9 cellular contexts compared by ENCODE assay signal in genomic region chr3:8954938-8955763, GRCh38. TPM values are rescaled to one million over a fixed set of nuclear protein-coding genes. Genes with fewer than 3 reads are reported as not detected.
DNase-seq lines count a peak whose midpoint lies in the region; ATAC-seq and TF ChIP-seq lines count a peak whose summit lies in the region.
"Had no signal": no experiment of that assay in that cellular context is flagged by ENCODE, and none has a peak within 500 bp of the region (broad histone marks: within the 10 kb centered on the region; RNA-seq: fewer than 3 reads in every experiment).

No MANE protein-coding gene starts in this region.

- TF ChIP-seq CTCF in GM10266 (IDR thresholded peaks at IDR 0.05; ENCODE audit: control insufficient read depth, insufficient read depth, low read depth, missing control alignments) (no peak), breast epithelium (IDR thresholded peaks at IDR 0.05) (no peak)

- H3K4me3 ChIP-seq in breast epithelium = no peak overlapping the region

- H3K4me1 ChIP-seq in breast epithelium = no peaks in the 10 kb centered on the region

- H3K27ac ChIP-seq in breast epithelium = no peak overlapping the region

- intact Hi-C loops in left cardiac atrium (cut with DNase I) (no loop called here), breast epithelium (cut with DNase I; ENCODE audit: low total_unique reads) (loop anchor here (5.0 kb wide), 1 partner anchor 977 kb away; the partner anchor contains the start of gene CRELD1)

- ATAC-seq in GM21786 (IDR thresholded peaks at IDR 0.05; ENCODE audit: unreplicated experiment) (peak; percentile 98), left cardiac atrium (peak; percentile 58 to 67)

- H3K36me3 ChIP-seq in breast epithelium = no peaks in the 10 kb centered on the region

- H3K9me3 ChIP-seq in breast epithelium = no peaks in the 10 kb centered on the region

- no peak for TF ChIP-seq POLR2A in breast epithelium (IDR thresholded peaks at IDR 0.05)

- DNase-seq in GM10266 (ENCODE audit: extremely low spot score) = peak; percentile 51
- DNase-seq in Kasumi-1 (lab: John Stamatoyannopoulos, UW) = peak; percentile 19 to 24
- DNase-seq in left cardiac atrium = no peak
- DNase-seq in effector CD4-positive, alpha-beta T cell = no peak
- DNase-seq in activated naive CD4-positive, alpha-beta T cell (lab: John Stamatoyannopoulos, UW) = no peak
- no peak for DNase-seq in activated CD4-positive, alpha-beta T cell treated with anti-CD3 and anti-CD28 coated beads, Interleukin-2, amount 50 U/mL, for 1 hour
- no peak for DNase-seq in breast epithelium (ENCODE audit: low spot score in 2 of 2)
- DNase-seq: activated CD4-positive, alpha-beta T cell treated with anti-CD3 and anti-CD28 coated beads for 4 hours had no signal

- no peaks in the 10 kb centered on the region for H3K27me3 ChIP-seq in breast epithelium

RNA-seq across cellular contexts. Expression of gene RAD18, which starts 8.1 kb away (rescaled TPM):
- total RNA-seq in left cardiac atrium (10 to 100 TPM in 1 of 2 donors, 1 to 10 TPM in 1; 4.2 to 13.5 TPM), breast epithelium (10 to 100 TPM in 2 of 3 donors, 1 to 10 TPM in 1; 8.6 to 26.3 (median 13.4) TPM)

Comparison
In these comparisons a context has a peak if more than half of its experiments do, and no peak if none do; other contexts are left out.
1. DNase-seq: peak in GM10266 (single experiment) and Kasumi-1 (2 of 2); none in left cardiac atrium (single experiment), effector CD4-positive, alpha-beta T cell (single experiment), activated naive CD4-positive, alpha-beta T cell (0 of 4), activated CD4-positive, alpha-beta T cell treated with anti-CD3 and anti-CD28 coated beads, Interleukin-2, amount 50 U/mL, for 1 hour (single experiment) and breast epithelium (0 of 2).